Comparison of ENCODE assay signal across 10 cellular contexts in genomic region chr3:123620338-123620737, GRCh38. TPM values are rescaled to one million over a fixed set of nuclear protein-coding genes. Genes with fewer than 3 reads are reported as not detected.
DNase-seq lines count a peak whose midpoint lies in the region; ATAC-seq and TF ChIP-seq lines count a peak whose summit lies in the region.
"Had no signal": no experiment of that assay in that cellular context is flagged by ENCODE, and none has a peak within 500 bp of the region (broad histone marks: within the 10 kb centered on the region; RNA-seq: fewer than 3 reads in every experiment).

No MANE protein-coding gene starts in this region.

- H3K9ac ChIP-seq in SK-N-SH, result no peak overlapping the region

- intact Hi-C loops in left cardiac atrium (cut with DNase I) (no loop called here), left ventricle myocardium inferior (cut with micrococcal nuclease) (no loop called here), uterus (cut with DNase I; ENCODE audit: low total_unique reads) (no loop called here), Caco-2 (cut with micrococcal nuclease; ENCODE audit: unreplicated experiment) (no loop called here)

- DNase-seq in left cardiac atrium (no peak), left ventricle myocardium inferior (no peak), foreskin fibroblast (peak; percentile 20 to 54), osteoblast (ENCODE audit: insufficient read length, low spot score, missing footprints) (no peak), uterus (peak; percentile 54 to 78), SK-N-SH (no peak), Caco-2 (no peak), BE2C (no peak)
- DNase-seq: SHP77 had no signal

- TF ChIP-seq POLR2A in uterus (IDR thresholded peaks at IDR 0.05), result peak; percentile 67 to 73

- H3K79me2 ChIP-seq in osteoblast (ENCODE audit: insufficient read depth, low read length), result peaks cover 3% of the 10 kb centered on the region
- H3K79me2 ChIP-seq in SK-N-SH (ENCODE audit: insufficient read depth), result no peaks in the 10 kb centered on the region

- peaks cover 18% of the 10 kb centered on the region for H3K4me1 ChIP-seq in left ventricle myocardium inferior
- peaks cover 32% of the 10 kb centered on the region for H3K4me1 ChIP-seq in osteoblast (ENCODE audit: insufficient read depth, low read length)
- H3K4me1 ChIP-seq in uterus, result peaks cover 0 to 4% of the 10 kb centered on the region in 2 donors
- H3K4me1 ChIP-seq in SK-N-SH (ENCODE audit: control insufficient read depth in 1 of 2, insufficient read depth in 2 of 2, low read depth in 1 of 2, low read length in 1 of 2), result peaks cover 8 to 27% of the 10 kb centered on the region in 2 experiments; a peak in 3 of 4 replicates
- H3K4me1 ChIP-seq in Caco-2, result peaks cover 6% of the 10 kb centered on the region; the same call in 1 of the 2 replicates
- H3K4me1 ChIP-seq in BE2C, result no peaks in the 10 kb centered on the region; the same call in 1 of the 2 replicates

- H3K4me2 ChIP-seq in osteoblast (ENCODE audit: insufficient read depth, low read length), result no peak overlapping the region
- H3K4me2 ChIP-seq in SK-N-SH, result no peak overlapping the region

- CTCF ChIA-PET in SK-N-SH (lab: Yijun Ruan, JAX), result interaction anchor here (0.8 to 2.4 kb wide), 4 partner anchors 9 to 77 kb away, joined by 3 to 9 read pairs (median 3); no protein-coding TSS in a partner anchor
- CTCF ChIA-PET in Caco-2 (lab: Charles Lee), result interaction anchor here (1.2 kb wide), 1 partner anchor 22 kb away, joined by 3 read pairs; no protein-coding TSS in a partner anchor

- no peak overlapping the region for H3K4me3 ChIP-seq in left ventricle myocardium inferior
- no peak overlapping the region for H3K4me3 ChIP-seq in foreskin fibroblast (ENCODE audit: low read depth in 1 of 2, low read length in 2 of 2)
- H3K4me3 ChIP-seq in osteoblast (ENCODE audit: insufficient read depth, low read length), result peak overlapping the region; percentile 28
- peak overlapping the region; percentile 23 to 35 for H3K4me3 ChIP-seq in uterus
- no peak overlapping the region for H3K4me3 ChIP-seq in SK-N-SH (ENCODE audit: low read depth in 2 of 2, low read length in 1 of 2)
- H3K4me3 ChIP-seq in Caco-2 (ENCODE audit: low read depth, low read length), result no peak overlapping the region
- no peak overlapping the region for H3K4me3 ChIP-seq in BE2C (ENCODE audit: low read depth, low read length)

- no peak overlapping the region for H3K27ac Mint-ChIP-seq in Caco-2 (ENCODE audit: unreplicated experiment)

- no peak for TF ChIP-seq EP300 in SK-N-SH (IDR thresholded peaks at IDR 0.05; ENCODE audit: borderline replicate concordance in 1 of 2, low read depth in 1 of 2, low read length in 1 of 2)

- H3K4me1 Mint-ChIP-seq in Caco-2 (ENCODE audit: low read depth, unreplicated experiment), result peaks cover 28% of the 10 kb centered on the region
- H3K4me1 Mint-ChIP-seq: central memory CD8-positive, alpha-beta T cell had no signal

- H4K20me1 ChIP-seq in osteoblast (ENCODE audit: insufficient read depth, low read length) (peaks cover 8% of the 10 kb centered on the region), SK-N-SH (ENCODE audit: insufficient read depth) (peaks cover 4% of the 10 kb centered on the region; the same call in 1 of the 2 replicates)

- TF ChIP-seq RAD21 in SK-N-SH (IDR thresholded peaks at IDR 0.05; ENCODE audit: low read length), result no peak

- 96% methylated on average over 7 of the region's 8 CpGs for WGBS in SK-N-SH (ENCODE audit: low lambda C conversion rate)

- BruUV-seq in Caco-2 (replicated peaks; lab: Mats Ljungman, UMichigan), result no TSS peak

- H3K27me3 ChIP-seq in left ventricle myocardium inferior (ENCODE audit: low read depth) (no peaks in the 10 kb centered on the region), osteoblast (ENCODE audit: insufficient read depth, low read length) (no peaks in the 10 kb centered on the region), uterus (no peaks in the 10 kb centered on the region), SK-N-SH (ENCODE audit: insufficient read depth) (no peaks in the 10 kb centered on the region), Caco-2 (replicated peaks; ENCODE audit: control insufficient read depth, insufficient read depth, low read length) (no peaks in the 10 kb centered on the region), BE2C (no peaks in the 10 kb centered on the region)

- H3K9me3 Mint-ChIP-seq in Caco-2 (ENCODE audit: unreplicated experiment), result no peaks in the 10 kb centered on the region
- H3K9me3 Mint-ChIP-seq: central memory CD8-positive, alpha-beta T cell had no signal

- H3K36me3 Mint-ChIP-seq in Caco-2 (ENCODE audit: insufficient read depth, unreplicated experiment), result peaks cover 10% of the 10 kb centered on the region

- no peak overlapping the region for H3K4me3 Mint-ChIP-seq in Caco-2 (ENCODE audit: unreplicated experiment)
- H3K4me3 Mint-ChIP-seq: central memory CD8-positive, alpha-beta T cell had no signal

- TF ChIP-seq CTCF in left ventricle myocardium inferior (IDR thresholded peaks at IDR 0.05; ENCODE audit: borderline replicate concordance), result no peak
- no peak for TF ChIP-seq CTCF in foreskin fibroblast (IDR thresholded peaks at IDR 0.05; ENCODE audit: low read depth, low read length)
- no peak for TF ChIP-seq CTCF in osteoblast (IDR thresholded peaks at IDR 0.05; ENCODE audit: extremely low read depth, low read depth, low read length)
- no peak for TF ChIP-seq CTCF in uterus (IDR thresholded peaks at IDR 0.05)
- no peak for TF ChIP-seq CTCF in SK-N-SH (IDR thresholded peaks at IDR 0.05)
- TF ChIP-seq CTCF in Caco-2 (IDR thresholded peaks at IDR 0.05; ENCODE audit: insufficient read depth in 1 of 2, low read depth in 1 of 2, low read length in 1 of 2, severe bottlenecking in 1 of 2, unreplicated experiment in 1 of 2), result no peak
- TF ChIP-seq CTCF in BE2C (IDR thresholded peaks at IDR 0.05; ENCODE audit: low read depth, low read length), result no peak

- POLR2A ChIA-PET in SK-N-SH (lab: Yijun Ruan, JAX), result no interaction called here
- POLR2A ChIA-PET in Caco-2 (lab: Charles Lee), result no interaction called here

- H3K36me3 ChIP-seq in left ventricle myocardium inferior, result no peaks in the 10 kb centered on the region
- H3K36me3 ChIP-seq in osteoblast (ENCODE audit: insufficient read depth, low read length), result peaks cover 74% of the 10 kb centered on the region
- no peaks in the 10 kb centered on the region for H3K36me3 ChIP-seq in uterus
- H3K36me3 ChIP-seq in SK-N-SH (replicated peaks in 1 of 2; ENCODE audit: control insufficient read depth in 1 of 2, insufficient read depth in 2 of 2, low read length in 1 of 2), result peaks cover 81 to 83% of the 10 kb centered on the region in 2 experiments
- H3K36me3 ChIP-seq in Caco-2 (ENCODE audit: control insufficient read depth, insufficient read depth, low read length), result no peaks in the 10 kb centered on the region
- H3K36me3 ChIP-seq in BE2C, result no peaks in the 10 kb centered on the region

- H3K9me3 ChIP-seq in left ventricle myocardium inferior (replicated peaks) (no peaks in the 10 kb centered on the region), osteoblast (ENCODE audit: low read depth, low read length) (no peaks in the 10 kb centered on the region), uterus (no peaks in the 10 kb centered on the region), SK-N-SH (no peaks in the 10 kb centered on the region), Caco-2 (no peaks in the 10 kb centered on the region), BE2C (no peaks in the 10 kb centered on the region)

- H3F3A ChIP-seq in SK-N-SH (replicated peaks; ENCODE audit: insufficient read depth), result peaks cover 21% of the 10 kb centered on the region

- ATAC-seq in left cardiac atrium, result peak; percentile 7 to 45

- no peaks in the 10 kb centered on the region for H3K9me2 ChIP-seq in SK-N-SH

- H3K27me3 Mint-ChIP-seq in Caco-2 (ENCODE audit: insufficient read depth, unreplicated experiment), result no peaks in the 10 kb centered on the region

- H2AFZ ChIP-seq in osteoblast (ENCODE audit: low read length), result no peak overlapping the region
- H2AFZ ChIP-seq in SK-N-SH (ENCODE audit: low read depth), result no peak overlapping the region

- no peak overlapping the region for H3K27ac ChIP-seq in left ventricle myocardium inferior (replicated peaks)
- H3K27ac ChIP-seq in osteoblast (ENCODE audit: low read depth, low read length), result no peak overlapping the region
- H3K27ac ChIP-seq in uterus, result peak overlapping the region; percentile 82 to 84
- H3K27ac ChIP-seq in SK-N-SH (ENCODE audit: low read depth in 2 of 2, low read length in 1 of 2), result no peak overlapping the region; a peak in 1 of 4 replicates

TF ChIP-seq in SK-N-SH, 30 proteins besides CTCF, POLR2A, EP300 and RAD21 (continues in another document):
- TF ChIP-seq NFIC (IDR thresholded peaks at IDR 0.05; ENCODE audit: borderline replicate concordance) (no peak), MXI1 (IDR thresholded peaks at IDR 0.05; ENCODE audit: low read depth, low read length) (no peak), TAF1 (IDR thresholded peaks at IDR 0.05; ENCODE audit: borderline replicate concordance, low read depth, low read length) (no peak), FOXJ3 (CRISPR knock-in tag; IDR thresholded peaks at IDR 0.05) (no peak), EZH2phosphoT487 (IDR thresholded peaks at IDR 0.05; ENCODE audit: borderline replicate concordance, low read depth) (no peak), ZBTB33 (IDR thresholded peaks at IDR 0.05; ENCODE audit: borderline replicate concordance, low read depth) (no peak), TEAD4 (IDR thresholded peaks at IDR 0.05; ENCODE audit: borderline replicate concordance, insufficient read depth) (no peak), POLR2AphosphoS5 (IDR thresholded peaks at IDR 0.05; ENCODE audit: low read depth, low read length) (no peak), TCF12 (IDR thresholded peaks at IDR 0.05) (no peak)

RNA-seq across cellular contexts. Expression of gene HACD2, which starts 35.5 kb away (rescaled TPM):
- 10 to 100 TPM; 26.6 to 34.6 TPM for total RNA-seq in left cardiac atrium
- 8.1 TPM for total RNA-seq in left ventricle myocardium inferior
- total RNA-seq in osteoblast, result 22.7 and 27.5 TPM in 2 replicates
- 10 to 100 TPM; 21.5 to 38.0 (median 28.8) TPM for total RNA-seq in uterus
- polyA plus RNA-seq in SK-N-SH (2012; rRNA removed), result 13.8 and 18.3 TPM in 2 replicates
- 21.4 and 23.7 TPM in 2 replicates for polyA plus RNA-seq in SK-N-SH (2012; cell fraction: cytosol; rRNA removed)
- polyA plus RNA-seq in SK-N-SH (2012; cell fraction: nucleus; rRNA removed), result 6.4 and 13.0 TPM in 2 replicates
- 84.7 and 92.5 TPM in 2 replicates for total RNA-seq in Caco-2 (2022)
- 42.2 TPM for polyA plus RNA-seq in BE2C (2012; ENCODE audit: insufficient read depth, insufficient read length, low read depth)

Comparison
In these comparisons a context has a peak if more than half of its experiments do, and no peak if none do; other contexts are left out.
1. DNase-seq: peak in foreskin fibroblast (2 of 2) and uterus (2 of 2); none in left cardiac atrium (single experiment), left ventricle myocardium inferior (single experiment), osteoblast (single experiment), SK-N-SH (single experiment), Caco-2 (0 of 2) and BE2C (single experiment).
2. H3K27ac ChIP-seq: peak in uterus (2 of 2); none in left ventricle myocardium inferior (single experiment), osteoblast (single experiment) and SK-N-SH (0 of 2).
3. H3K4me3 ChIP-seq: peak in osteoblast (single experiment) and uterus (2 of 2); none in left ventricle myocardium inferior (single experiment), foreskin fibroblast (0 of 2), SK-N-SH (0 of 2), Caco-2 (single experiment) and BE2C (single experiment).